2 cellular contexts compared by ENCODE assay signal in genomic region chr9:131773911-131774379, GRCh38.
TF ChIP-seq lines count a peak whose summit lies in the region.

No MANE protein-coding gene starts in this region.

TF ChIP-seq in K562, 482 proteins besides CTCF, POLR2A, EP300 and RAD21:
- TF ChIP-seq REST (CRISPR knock-in tag; IDR thresholded peaks at IDR 0.05; ENCODE audit: low read depth): peak; percentile 97
- TF ChIP-seq HDAC6 (IDR thresholded peaks at IDR 0.05; ENCODE audit: low read depth, low read length): no peak
- TF ChIP-seq NCOA1 (IDR thresholded peaks at IDR 0.05; ENCODE audit: low read depth): 0 out of 2 replicates have a peak, but pooled peaks have one; percentile 26
- peak; percentile 77 for TF ChIP-seq USF1 (CRISPR knock-in tag; IDR thresholded peaks at IDR 0.05)
- TF ChIP-seq PRDM10 (IDR thresholded peaks at IDR 0.05; ENCODE audit: partially characterized antibody): peak; percentile 70
- no peak for TF ChIP-seq POLR2AphosphoS2 (IDR thresholded peaks at IDR 0.05; ENCODE audit: low read length)
- peak; percentile 93 for TF ChIP-seq MIER1 (IDR thresholded peaks at IDR 0.05; ENCODE audit: low read depth)
- TF ChIP-seq USF2 (CRISPR knock-in tag; IDR thresholded peaks at IDR 0.05): peak; percentile 43; the same call in 1 of the 2 replicates
- TF ChIP-seq SIN3A (IDR thresholded peaks at IDR 0.05; ENCODE audit: borderline replicate concordance in 2 of 2, control insufficient read depth in 1 of 2, low read depth in 2 of 2, low read length in 2 of 2): no peak
- TF ChIP-seq ZNF766 (CRISPR knock-in tag; conservative IDR thresholded peaks at IDR 0.05): peak; percentile 50; the same call in 1 of the 2 replicates
- no peak for TF ChIP-seq GTF2F1 (IDR thresholded peaks at IDR 0.05; ENCODE audit: low read depth, low read length)
- peak; percentile 96 for TF ChIP-seq EHMT2 (IDR thresholded peaks at IDR 0.05)
- TF ChIP-seq ZNF212 (CRISPR knock-in tag; IDR thresholded peaks at IDR 0.05): no peak
- no peak for TF ChIP-seq ZBTB26 (CRISPR knock-in tag; IDR thresholded peaks at IDR 0.05)
- no peak for TF ChIP-seq BACH1 (tag; IDR thresholded peaks at IDR 0.05)
- TF ChIP-seq RAD51 (IDR thresholded peaks at IDR 0.05; ENCODE audit: borderline replicate concordance, low read depth): peak; percentile 58; the same call in 1 of the 2 replicates
- TF ChIP-seq NFYB (IDR thresholded peaks at IDR 0.05; ENCODE audit: extremely low read depth, insufficient read length): peak; percentile 18
- TF ChIP-seq HNRNPLL (IDR thresholded peaks at IDR 0.05; ENCODE audit: low read depth, low read length, poor library complexity, severe bottlenecking): no peak

TF ChIP-seq in HepG2, 621 proteins besides CTCF, POLR2A, EP300 and RAD21 (continued from another document and continues in another):
- TF ChIP-seq PBX3 (CRISPR knock-in tag; IDR thresholded peaks at IDR 0.05; ENCODE audit: borderline replicate concordance) (no peak; the same call in 1 of the 2 replicates), THAP7 (CRISPR knock-in tag; IDR thresholded peaks at IDR 0.05) (no peak), ZNF207 (IDR thresholded peaks at IDR 0.05; ENCODE audit: borderline replicate concordance) (no peak), EHMT2 (IDR thresholded peaks at IDR 0.05; ENCODE audit: borderline replicate concordance, low read depth, low read length) (peak; percentile 89; the same call in 1 of the 2 replicates), SATB2 (CRISPR knock-in tag; IDR thresholded peaks at IDR 0.05) (peak; percentile 42; the same call in 1 of the 2 replicates), SP5 (CRISPR knock-in tag; IDR thresholded peaks at IDR 0.05; ENCODE audit: borderline replicate concordance, low read depth) (no peak), FOXP1 (IDR thresholded peaks at IDR 0.05) (no peak), FOXP1 (CRISPR knock-in tag; IDR thresholded peaks at IDR 0.05) (no peak), HCFC1 (IDR thresholded peaks at IDR 0.05; ENCODE audit: low read depth, low read length) (no peak), ZBTB33 (CRISPR knock-in tag; IDR thresholded peaks at IDR 0.05) (no peak), SALL2 (CRISPR knock-in tag; IDR thresholded peaks at IDR 0.05) (no peak), ZZZ3 (CRISPR knock-in tag; IDR thresholded peaks at IDR 0.05; ENCODE audit: borderline replicate concordance) (no peak), ZNF691 (CRISPR knock-in tag; IDR thresholded peaks at IDR 0.05; ENCODE audit: borderline replicate concordance, low read depth) (no peak), MEIS2 (CRISPR knock-in tag; IDR thresholded peaks at IDR 0.05) (peak; percentile 47; the same call in 1 of the 2 replicates), ZNF740 (CRISPR knock-in tag; IDR thresholded peaks at IDR 0.05) (no peak), ELK4 (CRISPR knock-in tag; IDR thresholded peaks at IDR 0.05; ENCODE audit: borderline replicate concordance) (no peak), MAX (IDR thresholded peaks at IDR 0.05) (no peak), ZNF839 (CRISPR knock-in tag; IDR thresholded peaks at IDR 0.05; ENCODE audit: borderline replicate concordance) (no peak), HNRNPUL1 (IDR thresholded peaks at IDR 0.05; ENCODE audit: low read depth, low read length) (no peak), TBL1XR1 (IDR thresholded peaks at IDR 0.05; ENCODE audit: borderline replicate concordance, low read length, partially characterized antibody) (no peak), SRSF4 (IDR thresholded peaks at IDR 0.05; ENCODE audit: low read depth, low read length, poor library complexity, severe bottlenecking) (no peak), AKAP8 (CRISPR knock-in tag; IDR thresholded peaks at IDR 0.05) (no peak), KDM2A (CRISPR knock-in tag; IDR thresholded peaks at IDR 0.05; ENCODE audit: borderline replicate concordance, low read depth) (no peak), ATF7 (IDR thresholded peaks at IDR 0.05) (no peak), ATF7 (CRISPR knock-in tag; IDR thresholded peaks at IDR 0.05) (no peak), DNMT1 (CRISPR knock-in tag; IDR thresholded peaks at IDR 0.05) (no peak), REPIN1 (CRISPR knock-in tag; IDR thresholded peaks at IDR 0.05; ENCODE audit: borderline replicate concordance, low read depth) (no peak), NR0B2 (CRISPR knock-in tag; IDR thresholded peaks at IDR 0.05) (no peak), ZXDC (CRISPR knock-in tag; IDR thresholded peaks at IDR 0.05) (no peak), TEAD3 (CRISPR knock-in tag; optimal IDR thresholded peaks at IDR 0.05; ENCODE audit: borderline replicate concordance) (peak; percentile 17), ZNF800 (CRISPR knock-in tag; IDR thresholded peaks at IDR 0.05) (no peak), BRCA1 (CRISPR knock-in tag; IDR thresholded peaks at IDR 0.05) (no peak), E2F1 (CRISPR knock-in tag; IDR thresholded peaks at IDR 0.05) (no peak), ZBTB26 (CRISPR knock-in tag; IDR thresholded peaks at IDR 0.05; ENCODE audit: borderline replicate concordance) (0 out of 2 replicates have a peak, but pooled peaks have one; percentile 48), ELF4 (CRISPR knock-in tag; IDR thresholded peaks at IDR 0.05; ENCODE audit: borderline replicate concordance) (no peak), NCOA2 (CRISPR knock-in tag; IDR thresholded peaks at IDR 0.05) (0 out of 2 replicates have a peak, but pooled peaks have one; percentile 13), REL (CRISPR knock-in tag; conservative IDR thresholded peaks at IDR 0.05) (no peak), ATF2 (CRISPR knock-in tag; IDR thresholded peaks at IDR 0.05) (peak; percentile 24; the same call in 1 of the 2 replicates), ZNF629 (CRISPR knock-in tag; conservative IDR thresholded peaks at IDR 0.05) (no peak), ZNF484 (CRISPR knock-in tag; IDR thresholded peaks at IDR 0.05; ENCODE audit: borderline replicate concordance, low read depth) (no peak)
